ENCODE assay signal across 22 cellular contexts in genomic region chr14:59395672-59396071, GRCh38.
"Had no signal": no experiment of that assay in that cellular context is flagged by ENCODE, and none has a peak within 500 bp of the region (broad histone marks: within the 10 kb centered on the region; RNA-seq: fewer than 3 reads in every experiment).

No MANE protein-coding gene starts in this region.

- FAIRE-seq: endometrium, kidney, pancreas had no signal

- DNase-seq: effector memory CD4-positive, alpha-beta T cell; gastrocnemius medialis; heart right ventricle; hypothalamus; kidney; left cardiac atrium; left ventricle myocardium inferior; lower lobe of right lung; natural killer cell; nucleus accumbens; pancreas; right cardiac atrium; spleen; stimulated activated CD4-positive, alpha-beta T cell treated with anti-CD3 and anti-CD28 coated beads, Interleukin-15, amount 100 ng/mL, for 24 hours; stimulated activated CD4-positive, alpha-beta T cell treated with anti-CD3 and anti-CD28 coated beads, Interleukin-1b, Interleukin-23, amount 100 ng/mL, for 48 hours; stimulated activated CD4-positive, alpha-beta T cell treated with anti-CD3 and anti-CD28 coated beads, Interleukin-4, amount 100 ng/mL, for 24 hours; tibial artery; upper lobe of left lung; uterus had no signal

- ATAC-seq: esophagus mucosa; gastrocnemius medialis; heart right ventricle; left cardiac atrium; lower lobe of right lung; natural killer cell; pancreas; right cardiac atrium; stimulated activated memory B cell treated with anti-CD40 and anti-IgM and Interleukin-4, amounts not matched to agents 10 μg/mL and 1 μg/mL and 100 μg/mL, for 72 hours had no signal
